In genomic region chr6:138372711-138373463, GRCh38 we compare ENCODE assay signal across 2 cellular contexts.
TF ChIP-seq lines count a peak whose summit lies in the region.

No MANE protein-coding gene starts in this region.

TF ChIP-seq in WTC11, 78 proteins besides CTCF, POLR2A, EP300 and RAD21:
- TF ChIP-seq ZNF121 (CRISPR knock-in tag; IDR thresholded peaks at IDR 0.05) = peak; percentile 82
- no peak for TF ChIP-seq FOXP1 (CRISPR knock-in tag; IDR thresholded peaks at IDR 0.05; ENCODE audit: borderline replicate concordance)
- TF ChIP-seq ZNF138 (CRISPR knock-in tag; conservative IDR thresholded peaks at IDR 0.05) = no peak

TF ChIP-seq in HepG2, 621 proteins besides CTCF, POLR2A, EP300 and RAD21:
- TF ChIP-seq ZNF121 (CRISPR knock-in tag; IDR thresholded peaks at IDR 0.05) = 0 out of 2 replicates have a peak, but pooled peaks have one; percentile 36
- no peak for TF ChIP-seq RFXANK (CRISPR knock-in tag; IDR thresholded peaks at IDR 0.05)
